In genomic region chr11:81874627-81875026, GRCh38 we compare ENCODE assay signal across 11 cellular contexts.
A peak's percentile ranks its signal among the peaks of the same experiment; 100 is the strongest.
DNase-seq lines count a peak whose midpoint lies in the region; ATAC-seq and TF ChIP-seq lines count a peak whose summit lies in the region.
"Had no signal": no experiment of that assay in that cellular context is flagged by ENCODE, and none has a peak within 500 bp of the region (broad histone marks: within the 10 kb centered on the region; RNA-seq: fewer than 3 reads in every experiment).

No MANE protein-coding gene starts in this region.

- H3K4me1 Mint-ChIP-seq in activated CD8-positive, alpha-beta T cell treated with anti-CD3 and anti-CD28 coated beads, Interleukin-2, amount 10 ng/mL, durations not matched to agents 7 days and 5 days (ENCODE audit: low read depth), result peaks cover 51% of the 10 kb centered on the region

- no peak overlapping the region for H3K9ac ChIP-seq in GM23248

- H3K36me3 ChIP-seq in GM23248 (ENCODE audit: low read depth), result no peaks in the 10 kb centered on the region

- peaks cover 12% of the 10 kb centered on the region for H3K36me3 Mint-ChIP-seq in activated CD8-positive, alpha-beta T cell treated with anti-CD3 and anti-CD28 coated beads, Interleukin-2, amount 10 ng/mL, durations not matched to agents 7 days and 5 days (ENCODE audit: low read depth)

- no peaks in the 10 kb centered on the region for H3F3A ChIP-seq in GM23248 (ENCODE audit: insufficient read depth)

- CTCF ChIA-PET in activated CD8-positive, alpha-beta T cell treated with anti-CD3 and anti-CD28 coated beads, Interleukin-2, amount 10 ng/mL, durations not matched to agents 7 days and 5 days (lab: Charles Lee), result interaction anchor here (1.2 to 1.3 kb wide), 2 partner anchors 87 kb away, joined by 4 to 9 read pairs; no protein-coding TSS in a partner anchor

- H3K4me2 ChIP-seq in GM23248 (ENCODE audit: unreplicated experiment), result no peak overlapping the region

- TF ChIP-seq CTCF in GM12865 (IDR thresholded peaks at IDR 0.05; ENCODE audit: insufficient read depth, low read depth, low read length, missing control alignments), result no peak
- no peak for TF ChIP-seq CTCF in GM20000 (IDR thresholded peaks at IDR 0.05; ENCODE audit: extremely low read depth, missing control alignments)

- POLR2A ChIA-PET in activated CD8-positive, alpha-beta T cell treated with anti-CD3 and anti-CD28 coated beads, Interleukin-2, amount 10 ng/mL, durations not matched to agents 7 days and 5 days (lab: Charles Lee), result no interaction called here

- peak; percentile 37 for ATAC-seq in HG03159 (IDR thresholded peaks at IDR 0.05; ENCODE audit: unreplicated experiment)
- peak; percentile 69 for ATAC-seq in activated CD8-positive, alpha-beta T cell treated with anti-CD3 and anti-CD28 coated beads, Interleukin-2, amount 10 ng/mL, durations not matched to agents 7 days and 5 days

- in situ Hi-C loops in GM23248 (cut with MboI), result no loop called here

- H3K27ac Mint-ChIP-seq in activated CD8-positive, alpha-beta T cell treated with anti-CD3 and anti-CD28 coated beads, Interleukin-2, amount 10 ng/mL, durations not matched to agents 7 days and 5 days, result peak overlapping the region; percentile 82

- H4K20me1 ChIP-seq in GM23248 (ENCODE audit: insufficient read depth), result no peaks in the 10 kb centered on the region

- H3K27me3 ChIP-seq in GM23248 (replicated peaks; ENCODE audit: insufficient read depth), result no peaks in the 10 kb centered on the region; the same call in 1 of the 2 replicates

- WGBS in GM23248 (ENCODE audit: low coverage in 1 of 2, low lambda C conversion rate in 2 of 2, missing lambda C conversion rate in 2 of 2), 2 experiments, result 18 to 24% methylated on average over 2 of the region's 2 CpGs

- H3K27ac ChIP-seq in GM23248, result no peak overlapping the region

- no peaks in the 10 kb centered on the region for H3K4me1 ChIP-seq in GM23248 (ENCODE audit: insufficient read depth)

- no peaks in the 10 kb centered on the region for H3K27me3 Mint-ChIP-seq in activated CD8-positive, alpha-beta T cell treated with anti-CD3 and anti-CD28 coated beads, Interleukin-2, amount 10 ng/mL, durations not matched to agents 7 days and 5 days (ENCODE audit: low read depth)

- H3K9me3 ChIP-seq in GM23248 (ENCODE audit: low read depth), result no peaks in the 10 kb centered on the region

- H3K4me3 ChIP-seq in GM12865 (ENCODE audit: low read depth, low read length) (no peak overlapping the region), GM23248 (no peak overlapping the region)

- DNase-seq in GM12865 (ENCODE audit: low read depth), result peak; percentile 56
- peak; percentile 7 for DNase-seq in GM20000 (ENCODE audit: low spot score)
- peak; percentile 74 for DNase-seq in activated CD8-positive, alpha-beta T cell treated with anti-CD3 and anti-CD28 coated beads, Interleukin-2, amount 10 ng/mL, durations not matched to agents 7 days and 5 days
- no peak for DNase-seq in GM23248
- no peak for DNase-seq in OCI-M2 (lab: John Stamatoyannopoulos, UW; ENCODE audit: unreplicated experiment)
- no peak for DNase-seq in Ammon's horn (ENCODE audit: low spot score)
- no peak for DNase-seq in 8988T
- DNase-seq: activated CD4-positive, CD25-positive, alpha-beta regulatory T cell; NCI-H526 treated with DMSO at 0.1 percent for 48 hours; nucleus accumbens had no signal

- H3K9me3 Mint-ChIP-seq in activated CD8-positive, alpha-beta T cell treated with anti-CD3 and anti-CD28 coated beads, Interleukin-2, amount 10 ng/mL, durations not matched to agents 7 days and 5 days (ENCODE audit: insufficient read depth), result no peaks in the 10 kb centered on the region

- no peak overlapping the region for H2AFZ ChIP-seq in GM23248

- no peaks in the 10 kb centered on the region for H3K79me2 ChIP-seq in GM23248 (ENCODE audit: insufficient read depth)

- peak overlapping the region; percentile 56 for H3K4me3 Mint-ChIP-seq in activated CD8-positive, alpha-beta T cell treated with anti-CD3 and anti-CD28 coated beads, Interleukin-2, amount 10 ng/mL, durations not matched to agents 7 days and 5 days

- no peaks in the 10 kb centered on the region for H3K9me2 ChIP-seq in GM23248 (ENCODE audit: insufficient read depth)

Comparison
In these comparisons a context has a peak if more than half of its experiments do, and no peak if none do; other contexts are left out.
1. DNase-seq: peak in GM12865 (single experiment), GM20000 (single experiment) and activated CD8-positive, alpha-beta T cell treated with anti-CD3 and anti-CD28 coated beads, Interleukin-2, amount 10 ng/mL, durations not matched to agents 7 days and 5 days (single experiment); none in GM23248 (single experiment), OCI-M2 (single experiment), Ammon's horn (single experiment) and 8988T (single experiment).